1 cellular context compared by ENCODE assay signal in the genomic region with DNA sequence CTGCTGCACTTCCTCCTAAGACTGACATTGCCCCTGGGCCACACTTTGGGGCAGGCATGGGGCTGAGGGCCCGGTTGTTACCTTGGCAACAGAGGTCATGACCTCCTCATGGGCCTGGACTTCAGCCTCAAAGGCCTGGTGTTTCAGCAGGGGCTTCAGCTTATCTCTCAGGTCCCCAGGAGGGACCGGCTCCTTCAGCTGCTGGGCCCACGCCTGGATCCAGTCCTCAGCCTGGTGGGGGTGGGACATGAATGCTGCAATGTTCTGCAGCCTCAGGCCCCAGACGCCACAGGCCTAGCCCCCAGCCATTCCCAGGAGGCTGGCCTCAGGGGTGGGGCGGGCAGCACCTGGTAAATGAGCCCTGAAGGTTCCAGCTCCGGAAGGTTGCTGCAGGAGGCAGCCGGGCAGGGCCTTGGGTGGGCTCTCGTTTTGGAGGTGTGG.
TF ChIP-seq lines count a peak whose summit lies in the region.

No MANE protein-coding gene starts in this region.

TF ChIP-seq in HepG2, 621 proteins besides CTCF, POLR2A, EP300 and RAD21 (continued from another document):
- TF ChIP-seq, protein P1, sequence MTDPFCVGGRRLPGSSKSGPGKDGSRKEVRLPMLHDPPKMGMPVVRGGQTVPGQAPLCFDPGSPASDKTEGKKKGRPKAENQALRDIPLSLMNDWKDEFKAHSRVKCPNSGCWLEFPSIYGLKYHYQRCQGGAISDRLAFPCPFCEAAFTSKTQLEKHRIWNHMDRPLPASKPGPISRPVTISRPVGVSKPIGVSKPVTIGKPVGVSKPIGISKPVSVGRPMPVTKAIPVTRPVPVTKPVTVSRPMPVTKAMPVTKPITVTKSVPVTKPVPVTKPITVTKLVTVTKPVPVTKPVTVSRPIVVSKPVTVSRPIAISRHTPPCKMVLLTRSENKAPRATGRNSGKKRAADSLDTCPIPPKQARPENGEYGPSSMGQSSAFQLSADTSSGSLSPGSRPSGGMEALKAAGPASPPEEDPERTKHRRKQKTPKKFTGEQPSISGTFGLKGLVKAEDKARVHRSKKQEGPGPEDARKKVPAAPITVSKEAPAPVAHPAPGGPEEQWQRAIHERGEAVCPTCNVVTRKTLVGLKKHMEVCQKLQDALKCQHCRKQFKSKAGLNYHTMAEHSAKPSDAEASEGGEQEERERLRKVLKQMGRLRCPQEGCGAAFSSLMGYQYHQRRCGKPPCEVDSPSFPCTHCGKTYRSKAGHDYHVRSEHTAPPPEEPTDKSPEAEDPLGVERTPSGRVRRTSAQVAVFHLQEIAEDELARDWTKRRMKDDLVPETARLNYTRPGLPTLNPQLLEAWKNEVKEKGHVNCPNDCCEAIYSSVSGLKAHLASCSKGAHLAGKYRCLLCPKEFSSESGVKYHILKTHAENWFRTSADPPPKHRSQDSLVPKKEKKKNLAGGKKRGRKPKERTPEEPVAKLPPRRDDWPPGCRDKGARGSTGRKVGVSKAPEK (CRISPR knock-in tag; IDR thresholded peaks at IDR 0.05; ENCODE audit: borderline replicate concordance), result no peak
- TF ChIP-seq ZNF616 (CRISPR knock-in tag; IDR thresholded peaks at IDR 0.05; ENCODE audit: low read depth), result 0 out of 2 replicates have a peak, but pooled peaks have one; percentile 33
